ENCODE assay signal across 1 cellular context in the genomic region with DNA sequence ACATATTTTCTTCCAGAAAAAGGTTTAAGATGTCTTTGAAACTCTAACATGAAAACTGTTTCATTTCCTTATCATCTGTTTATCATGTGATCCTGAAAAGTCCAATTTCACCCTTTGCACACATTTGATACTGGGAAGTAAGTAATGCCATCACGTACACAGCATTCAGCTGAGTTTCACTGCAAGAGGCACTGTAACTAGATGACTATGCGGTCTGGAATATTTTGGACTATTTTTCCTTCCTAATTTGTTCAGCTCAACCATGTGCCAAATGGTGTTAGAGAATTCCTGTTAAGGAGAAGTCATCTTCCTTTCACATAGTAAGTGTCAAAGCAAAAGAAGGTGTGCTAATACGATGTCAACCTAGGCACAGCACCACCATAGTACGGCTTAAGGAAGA.
TF ChIP-seq lines count a peak whose summit lies in the region.

No MANE protein-coding gene starts in this region.

TF ChIP-seq in K562, 482 proteins besides CTCF, POLR2A, EP300 and RAD21 (continued from another document):
- TF ChIP-seq HEY1 (CRISPR knock-in tag; IDR thresholded peaks at IDR 0.05; ENCODE audit: borderline replicate concordance) = no peak
- TF ChIP-seq, protein P1, sequence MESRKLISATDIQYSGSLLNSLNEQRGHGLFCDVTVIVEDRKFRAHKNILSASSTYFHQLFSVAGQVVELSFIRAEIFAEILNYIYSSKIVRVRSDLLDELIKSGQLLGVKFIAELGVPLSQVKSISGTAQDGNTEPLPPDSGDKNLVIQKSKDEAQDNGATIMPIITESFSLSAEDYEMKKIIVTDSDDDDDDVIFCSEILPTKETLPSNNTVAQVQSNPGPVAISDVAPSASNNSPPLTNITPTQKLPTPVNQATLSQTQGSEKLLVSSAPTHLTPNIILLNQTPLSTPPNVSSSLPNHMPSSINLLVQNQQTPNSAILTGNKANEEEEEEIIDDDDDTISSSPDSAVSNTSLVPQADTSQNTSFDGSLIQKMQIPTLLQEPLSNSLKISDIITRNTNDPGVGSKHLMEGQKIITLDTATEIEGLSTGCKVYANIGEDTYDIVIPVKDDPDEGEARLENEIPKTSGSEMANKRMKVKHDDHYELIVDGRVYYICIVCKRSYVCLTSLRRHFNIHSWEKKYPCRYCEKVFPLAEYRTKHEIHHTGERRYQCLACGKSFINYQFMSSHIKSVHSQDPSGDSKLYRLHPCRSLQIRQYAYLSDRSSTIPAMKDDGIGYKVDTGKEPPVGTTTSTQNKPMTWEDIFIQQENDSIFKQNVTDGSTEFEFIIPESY (CRISPR knock-in tag; IDR thresholded peaks at IDR 0.05) = no peak
- no peak for TF ChIP-seq MEF2D (tag; conservative IDR thresholded peaks at IDR 0.05; ENCODE audit: low read depth)
- TF ChIP-seq HBP1 (CRISPR knock-in tag; IDR thresholded peaks at IDR 0.05) = no peak
